In the genomic region with DNA sequence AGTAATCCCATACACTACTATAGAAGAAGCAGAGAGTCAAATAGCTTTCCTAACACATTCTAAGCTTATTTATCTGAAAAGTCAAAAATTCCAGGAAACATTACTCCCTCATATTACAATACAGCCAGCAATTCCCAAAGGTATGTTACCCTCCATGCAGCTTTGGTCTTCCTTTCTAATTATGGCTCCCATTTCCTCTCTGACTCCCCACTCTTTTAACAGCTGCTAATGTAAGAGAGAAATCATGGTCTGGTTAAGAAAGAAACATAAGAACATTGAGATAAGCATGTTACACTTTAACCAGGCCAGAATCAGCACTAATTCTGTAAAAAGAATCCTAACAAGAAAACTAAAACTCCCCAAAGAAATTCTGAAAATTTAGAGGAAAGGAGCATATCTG, we compare ENCODE assay signal across 2 cellular contexts.
TF ChIP-seq lines count a peak whose summit lies in the region.

No MANE protein-coding gene starts in this region.

TF ChIP-seq in liver, 16 proteins besides CTCF, POLR2A, EP300 and RAD21:
- no peak for TF ChIP-seq SP1 (IDR thresholded peaks at IDR 0.05)
- no peak for TF ChIP-seq HNF4A (conservative IDR thresholded peaks at IDR 0.05)
- TF ChIP-seq FOXA1 (IDR thresholded peaks at IDR 0.05), result no peak
- TF ChIP-seq, protein P1, sequence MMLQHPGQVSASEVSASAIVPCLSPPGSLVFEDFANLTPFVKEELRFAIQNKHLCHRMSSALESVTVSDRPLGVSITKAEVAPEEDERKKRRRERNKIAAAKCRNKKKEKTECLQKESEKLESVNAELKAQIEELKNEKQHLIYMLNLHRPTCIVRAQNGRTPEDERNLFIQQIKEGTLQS (IDR thresholded peaks at IDR 0.05), result no peak
- no peak for TF ChIP-seq HNF4G (IDR thresholded peaks at IDR 0.05)

TF ChIP-seq in HepG2, 621 proteins besides CTCF, POLR2A, EP300 and RAD21:
- TF ChIP-seq, protein P2, sequence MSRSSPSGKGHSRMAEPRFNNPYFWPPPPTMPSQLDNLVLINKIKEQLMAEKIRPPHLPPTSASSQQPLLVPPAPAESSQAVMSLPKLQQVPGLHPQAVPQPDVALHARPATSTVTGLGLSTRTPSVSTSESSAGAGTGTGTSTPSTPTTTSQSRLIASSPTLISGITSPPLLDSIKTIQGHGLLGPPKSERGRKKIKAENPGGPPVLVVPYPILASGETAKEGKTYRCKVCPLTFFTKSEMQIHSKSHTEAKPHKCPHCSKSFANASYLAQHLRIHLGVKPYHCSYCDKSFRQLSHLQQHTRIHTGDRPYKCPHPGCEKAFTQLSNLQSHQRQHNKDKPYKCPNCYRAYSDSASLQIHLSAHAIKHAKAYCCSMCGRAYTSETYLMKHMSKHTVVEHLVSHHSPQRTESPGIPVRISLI (CRISPR knock-in tag; IDR thresholded peaks at IDR 0.05; ENCODE audit: borderline replicate concordance), result no peak
- TF ChIP-seq ZNF724P (CRISPR knock-in tag; IDR thresholded peaks at IDR 0.05; ENCODE audit: borderline replicate concordance) (no peak), PRDM15 (CRISPR knock-in tag; IDR thresholded peaks at IDR 0.05) (no peak), ARNTL (CRISPR knock-in tag; IDR thresholded peaks at IDR 0.05) (no peak), DNMT3B (CRISPR knock-in tag; conservative IDR thresholded peaks at IDR 0.05) (no peak), CREBL2 (CRISPR knock-in tag; IDR thresholded peaks at IDR 0.05; ENCODE audit: borderline replicate concordance) (no peak), YEATS4 (CRISPR knock-in tag; IDR thresholded peaks at IDR 0.05; ENCODE audit: borderline replicate concordance) (no peak), EEA1 (CRISPR knock-in tag; IDR thresholded peaks at IDR 0.05; ENCODE audit: borderline replicate concordance) (no peak), ZNF619 (CRISPR knock-in tag; IDR thresholded peaks at IDR 0.05) (no peak), DMAP1 (CRISPR knock-in tag; IDR thresholded peaks at IDR 0.05) (no peak), CBFB (CRISPR knock-in tag; IDR thresholded peaks at IDR 0.05) (no peak), BCL3 (CRISPR knock-in tag; IDR thresholded peaks at IDR 0.05) (no peak), GLI4 (CRISPR knock-in tag; IDR thresholded peaks at IDR 0.05; ENCODE audit: borderline replicate concordance) (no peak), ZNF274 (CRISPR knock-in tag; IDR thresholded peaks at IDR 0.05) (no peak), YY1 (IDR thresholded peaks at IDR 0.05; ENCODE audit: insufficient read depth, insufficient replicate concordance, low read depth, low read length) (no peak), ZBTB7A (CRISPR knock-in tag; IDR thresholded peaks at IDR 0.05) (no peak)
